ENCODE assay signal across 18 cellular contexts in genomic region chr18:55243255-55243654, GRCh38.
DNase-seq lines count a peak whose midpoint lies in the region; ATAC-seq and TF ChIP-seq lines count a peak whose summit lies in the region.
"Had no signal": no experiment of that assay in that cellular context is flagged by ENCODE, and none has a peak within 500 bp of the region (broad histone marks: within the 10 kb centered on the region; RNA-seq: fewer than 3 reads in every experiment).

No MANE protein-coding gene starts in this region.

- H3K27ac ChIP-seq in heart left ventricle: peak overlapping the region; percentile 41 to 84 (median 77)
- H3K27ac ChIP-seq in colonic mucosa: peak overlapping the region; percentile 49
- H3K27ac ChIP-seq in psoas muscle: peak overlapping the region; percentile 50
- H3K27ac ChIP-seq in urinary bladder (ENCODE audit: low read depth): peak overlapping the region; percentile 56
- H3K27ac ChIP-seq in lower lobe of right lung: no peak overlapping the region
- H3K27ac ChIP-seq: BLaER1 treated with 17β-estradiol and CSF1 and Interleukin-3, amounts not matched to agents 10 nM and 100 nM had no signal

- DNase-seq in heart left ventricle (no peak), Right ventricle myocardium inferior (ENCODE audit: missing footprints) (no peak), colonic mucosa (no peak), psoas muscle (no peak), lower lobe of right lung (no peak)
- DNase-seq in activated CD4-positive, alpha-beta T cell treated with anti-CD3 and anti-CD28 coated beads for 4 hours: no peak
- DNase-seq: 8988T; GDM1; KG1; NCI-H1092 treated with DMSO at 0.1 percent for 48 hours; NCI-H2107; occipital lobe; stimulated activated CD4-positive, alpha-beta T cell treated with anti-CD3 and anti-CD28 coated beads, Interleukin-4, amount 100 ng/mL, for 4 hours; stimulated activated CD8-positive, alpha-beta memory T cell treated with anti-CD3 and anti-CD28 coated beads, Interleukin-4, amount 100 ng/mL, for 48 hours; T-helper 9 cell had no signal

- peaks cover 12 to 97% (median 71%) of the 10 kb centered on the region in 12 donors for H3K4me1 ChIP-seq in heart left ventricle
- no peaks in the 10 kb centered on the region for H3K4me1 ChIP-seq in colonic mucosa
- peaks cover 40% of the 10 kb centered on the region for H3K4me1 ChIP-seq in psoas muscle
- H3K4me1 ChIP-seq in urinary bladder (ENCODE audit: insufficient read depth): no peaks in the 10 kb centered on the region
- peaks cover 10% of the 10 kb centered on the region for H3K4me1 ChIP-seq in lower lobe of right lung

- ATAC-seq in heart left ventricle (no peak), Right ventricle myocardium inferior (no peak), psoas muscle (no peak), lower lobe of right lung (no peak), HG02973 (IDR thresholded peaks at IDR 0.05; ENCODE audit: unreplicated experiment) (no peak)

- intact Hi-C loops in heart left ventricle (cut with DNase I): loop anchor here in 9 of 10 donors (5.0 to 10.0 kb wide), 6 partner anchors 79 to 542 kb away; partner anchors contain the start of gene TCF4 (in 1 of the 9)
- intact Hi-C loops in Right ventricle myocardium inferior (cut with DNase I): loop anchor here (5.0 kb wide), 2 partner anchors 79 to 344 kb away; partner anchors contain the start of gene TCF4
- intact Hi-C loops in colonic mucosa (cut with DNase I): no loop called here
- intact Hi-C loops in psoas muscle (cut with DNase I): loop anchor here in 1 of 2 donors (5.0 to 10.0 kb wide), 2 partner anchors 79 to 1332 kb away; no protein-coding TSS in a partner anchor
- intact Hi-C loops in lower lobe of right lung (cut with DNase I): no loop called here

- no peak for TF ChIP-seq CTCF in heart left ventricle (IDR thresholded peaks at IDR 0.05)
- no peak for TF ChIP-seq CTCF in colonic mucosa (IDR thresholded peaks at IDR 0.05)
- no peak for TF ChIP-seq CTCF in psoas muscle (IDR thresholded peaks at IDR 0.05)
- no peak for TF ChIP-seq CTCF in lower lobe of right lung (IDR thresholded peaks at IDR 0.05)

- H3K4me3 ChIP-seq in heart left ventricle: no peak overlapping the region
- no peak overlapping the region for H3K4me3 ChIP-seq in colonic mucosa
- H3K4me3 ChIP-seq in psoas muscle: no peak overlapping the region
- no peak overlapping the region for H3K4me3 ChIP-seq in urinary bladder (ENCODE audit: low read depth, low read length)
- H3K4me3 ChIP-seq in lower lobe of right lung: no peak overlapping the region
- H3K4me3 ChIP-seq: BLaER1 treated with 17β-estradiol and CSF1 and Interleukin-3, amounts not matched to agents 10 nM and 100 nM had no signal

- no peak for TF ChIP-seq POLR2A in heart left ventricle (IDR thresholded peaks at IDR 0.05)

- no peaks in the 10 kb centered on the region for H3K9me3 ChIP-seq in heart left ventricle
- H3K9me3 ChIP-seq in colonic mucosa: no peaks in the 10 kb centered on the region
- H3K9me3 ChIP-seq in psoas muscle: no peaks in the 10 kb centered on the region
- no peaks in the 10 kb centered on the region for H3K9me3 ChIP-seq in lower lobe of right lung
- H3K9me3 ChIP-seq: BLaER1 treated with 17β-estradiol and CSF1 and Interleukin-3, amounts not matched to agents 10 nM and 100 nM had no signal

- no peaks in the 10 kb centered on the region for H3K27me3 ChIP-seq in heart left ventricle
- H3K27me3 ChIP-seq in colonic mucosa: no peaks in the 10 kb centered on the region
- H3K27me3 ChIP-seq in psoas muscle (ENCODE audit: insufficient read depth in 3 of 3, low read length in 2 of 3): no peaks in the 10 kb centered on the region
- no peaks in the 10 kb centered on the region for H3K27me3 ChIP-seq in lower lobe of right lung (ENCODE audit: low read depth)
- H3K27me3 ChIP-seq: BLaER1 treated with 17β-estradiol and CSF1 and Interleukin-3, amounts not matched to agents 10 nM and 100 nM had no signal

- WGBS in heart left ventricle, 4 donors: 57 to 71% (median 67%) methylated on average over 2 of the region's 2 CpGs
- 64 to 68% (median 68%) methylated on average over 2 of the region's 2 CpGs for WGBS in psoas muscle, 3 donors
- WGBS in urinary bladder: 66% methylated on average over 2 of the region's 2 CpGs

- no peak overlapping the region for H3K9ac ChIP-seq in colonic mucosa (ENCODE audit: low read depth in 2 of 2, low read length in 2 of 2)
- H3K9ac ChIP-seq: BLaER1 treated with 17β-estradiol and CSF1 and Interleukin-3, amounts not matched to agents 10 nM and 100 nM had no signal

- peaks cover 0 to 51% (median 15%) of the 10 kb centered on the region in 9 donors for H3K36me3 ChIP-seq in heart left ventricle
- H3K36me3 ChIP-seq in colonic mucosa: no peaks in the 10 kb centered on the region
- peaks cover 0 to 36% of the 10 kb centered on the region in 2 donors for H3K36me3 ChIP-seq in psoas muscle (ENCODE audit: insufficient read depth in 1 of 2, low read depth in 1 of 2)
- H3K36me3 ChIP-seq in urinary bladder (ENCODE audit: insufficient read depth): no peaks in the 10 kb centered on the region
- H3K36me3 ChIP-seq in lower lobe of right lung: no peaks in the 10 kb centered on the region

Comparison
In these comparisons a context has a peak if more than half of its experiments do, and no peak if none do; other contexts are left out.
1. intact Hi-C loops: an anchor here in heart left ventricle (5.0 to 10.0 kb wide) and Right ventricle myocardium inferior (5.0 kb wide); none called in colonic mucosa and lower lobe of right lung.